8 cellular contexts compared by ENCODE assay signal in genomic region chr2:100984892-100985307, GRCh38. TPM values are rescaled to one million over a fixed set of nuclear protein-coding genes. Genes with fewer than 3 reads are reported as not detected.
DNase-seq lines count a peak whose midpoint lies in the region; ATAC-seq and TF ChIP-seq lines count a peak whose summit lies in the region.

No MANE protein-coding gene starts in this region.

- TF ChIP-seq CTCF in HFFc6 (IDR thresholded peaks at IDR 0.05): peak; percentile 97

- DNase-seq in DMS153 treated with DMSO at 0.1 percent for 48 hours (lab: John Stamatoyannopoulos, UW; ENCODE audit: unreplicated experiment) (peak; percentile 34), HFFc6 (peak; percentile 51), NCI-H526 (lab: John Stamatoyannopoulos, UW) (peak; percentile 55 to 85), lung microvascular endothelial cell (ENCODE audit: low read depth in 2 of 2) (peak; percentile 79 to 92)
- peak; percentile 82 for DNase-seq in activated CD4-positive, alpha-beta memory T cell treated with anti-CD3 and anti-CD28 coated beads for 36 hours
- peak; percentile 70 for DNase-seq in effector CD4-positive, alpha-beta T cell
- peak; percentile 42 for DNase-seq in stimulated activated CD8-positive, alpha-beta memory T cell treated with anti-CD3 and anti-CD28 coated beads, Interleukin-15, amount 100 ng/mL, for 24 hours (ENCODE audit: low read depth)

- POLR2A ChIA-PET in activated CD4-positive, alpha-beta memory T cell treated with anti-CD3 and anti-CD28 coated beads for 36 hours (lab: Charles Lee): no interaction called here

- no peak for ATAC-seq in HG03108 (IDR thresholded peaks at IDR 0.05; ENCODE audit: unreplicated experiment)

- no peak overlapping the region for H3K4me3 Mint-ChIP-seq in HFFc6
- no peak overlapping the region for H3K4me3 Mint-ChIP-seq in activated CD4-positive, alpha-beta memory T cell treated with anti-CD3 and anti-CD28 coated beads for 36 hours

- CTCF ChIA-PET in activated CD4-positive, alpha-beta memory T cell treated with anti-CD3 and anti-CD28 coated beads for 36 hours (lab: Charles Lee): interaction anchor here (0.6 to 3.9 kb wide), 9 partner anchors 11 to 559 kb away, joined by 3 to 25 read pairs (median 6); no protein-coding TSS in a partner anchor

- H3K27me3 Mint-ChIP-seq in HFFc6 (ENCODE audit: insufficient read depth): no peaks in the 10 kb centered on the region; the same call in 1 of the 2 replicates
- H3K27me3 Mint-ChIP-seq in activated CD4-positive, alpha-beta memory T cell treated with anti-CD3 and anti-CD28 coated beads for 36 hours: peaks cover 2% of the 10 kb centered on the region

- 0 out of 2 replicates have a peak, but pooled peaks cover 5% of the 10 kb centered on the region for H3K36me3 Mint-ChIP-seq in HFFc6 (ENCODE audit: low read depth)
- H3K36me3 Mint-ChIP-seq in activated CD4-positive, alpha-beta memory T cell treated with anti-CD3 and anti-CD28 coated beads for 36 hours: no peaks in the 10 kb centered on the region

- intact Hi-C loops in activated CD4-positive, alpha-beta memory T cell treated with anti-CD3 and anti-CD28 coated beads for 36 hours (cut with micrococcal nuclease): loop anchor here (1.0 to 10.0 kb wide), 4 partner anchors 170 to 558 kb away; no protein-coding TSS in a partner anchor

- H3K9me3 Mint-ChIP-seq in HFFc6: no peaks in the 10 kb centered on the region
- H3K9me3 Mint-ChIP-seq in activated CD4-positive, alpha-beta memory T cell treated with anti-CD3 and anti-CD28 coated beads for 36 hours: no peaks in the 10 kb centered on the region

- H3K4me1 Mint-ChIP-seq in HFFc6 (ENCODE audit: low read depth): peaks cover 17% of the 10 kb centered on the region
- peaks cover 2% of the 10 kb centered on the region for H3K4me1 Mint-ChIP-seq in activated CD4-positive, alpha-beta memory T cell treated with anti-CD3 and anti-CD28 coated beads for 36 hours (ENCODE audit: low read depth)

- no peak overlapping the region for H3K27ac Mint-ChIP-seq in HFFc6
- H3K27ac Mint-ChIP-seq in activated CD4-positive, alpha-beta memory T cell treated with anti-CD3 and anti-CD28 coated beads for 36 hours: no peak overlapping the region

RNA-seq across cellular contexts. Expression of gene RPL31, which starts 17.2 kb away (rescaled TPM):
- total RNA-seq in HFFc6 (2021; fragmentation: NEBNext Ultra II Directional; extraction: Animal tissue kit (Norgen Biotek cat#: 25700)): 1,000 to 10,000 TPM in 5 of 6 experiments, 100 to 1,000 TPM in 1; 947 to 1,348 (median 1,137) TPM
- total RNA-seq in activated CD4-positive, alpha-beta memory T cell treated with anti-CD3 and anti-CD28 coated beads for 36 hours: 1,000 to 10,000 TPM; 1,809 to 1,825 TPM
- total RNA-seq in lung microvascular endothelial cell: 889 and 1,542 TPM in 2 replicates

Comparison
In these comparisons a context has a peak if more than half of its experiments do, and no peak if none do; other contexts are left out.
1. DNase-seq: peak in every context shown above with its lines; median percentile 86 in lung microvascular endothelial cell; 82 in activated CD4-positive, alpha-beta memory T cell treated with anti-CD3 and anti-CD28 coated beads for 36 hours; 70 in NCI-H526; 70 in effector CD4-positive, alpha-beta T cell; 51 in HFFc6; 42 in stimulated activated CD8-positive, alpha-beta memory T cell treated with anti-CD3 and anti-CD28 coated beads, Interleukin-15, amount 100 ng/mL, for 24 hours; 34 in DMS153 treated with DMSO at 0.1 percent for 48 hours.